In the genomic region with DNA sequence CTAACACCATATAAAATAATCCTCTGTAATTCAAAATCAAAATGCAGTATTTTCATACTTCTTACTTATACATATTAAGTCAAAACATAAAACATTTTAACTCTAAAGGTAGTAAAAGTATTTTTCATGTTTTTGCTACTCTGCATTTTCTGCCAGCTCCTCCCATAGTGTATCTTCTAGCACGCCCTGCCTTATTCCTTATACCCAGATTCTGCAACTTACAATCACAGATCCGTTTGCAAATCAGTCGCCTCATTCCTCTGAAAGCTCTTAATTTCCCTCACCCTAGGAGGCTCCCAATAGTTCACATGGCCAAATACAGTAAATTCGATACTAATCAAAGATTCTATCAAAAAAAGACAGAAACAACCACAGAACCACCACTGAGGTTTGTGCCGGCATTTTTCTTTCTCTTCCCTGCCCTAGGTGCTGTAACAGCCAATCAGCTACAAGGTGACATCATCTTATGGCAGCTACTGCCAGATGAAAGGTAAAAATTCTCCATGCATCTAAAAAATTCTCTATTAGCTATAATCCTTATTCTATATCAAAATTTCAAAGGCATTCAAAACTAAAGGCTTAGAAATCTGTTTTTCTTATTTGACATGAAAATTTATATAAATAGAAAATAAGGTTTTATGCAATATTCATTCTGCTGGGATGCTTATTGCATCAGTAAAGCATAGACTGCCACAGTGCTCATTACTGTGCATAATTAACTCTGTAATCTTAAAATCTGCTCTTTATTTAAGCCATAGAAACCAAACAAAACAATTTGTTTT, we compare ENCODE assay signal across 9 cellular contexts.
A peak's percentile ranks its signal among the peaks of the same experiment; 100 is the strongest.
DNase-seq lines count a peak whose midpoint lies in the region; ATAC-seq, FAIRE-seq and TF ChIP-seq lines count a peak whose summit lies in the region.
"Had no signal": no experiment of that assay in that cellular context is flagged by ENCODE, and none has a peak within 500 bp of the region (broad histone marks: within the 10 kb centered on the region; RNA-seq: fewer than 3 reads in every experiment).

No MANE protein-coding gene starts in this region.

- peaks cover 5% of the 10 kb centered on the region for H3K36me3 Mint-ChIP-seq in central memory CD8-positive, alpha-beta T cell (ENCODE audit: insufficient read depth)

- H3K36me3 ChIP-seq in Panc1 (ENCODE audit: control insufficient read depth, insufficient read depth, low read length) = no peaks in the 10 kb centered on the region
- H3K36me3 ChIP-seq: neutrophil had no signal

- peak overlapping the region; percentile 6 for H3K4me3 Mint-ChIP-seq in central memory CD8-positive, alpha-beta T cell

- POLR2A ChIA-PET in Panc1 (lab: Charles Lee) = no interaction called here

- peaks cover 16% of the 10 kb centered on the region for H3K4me1 Mint-ChIP-seq in central memory CD8-positive, alpha-beta T cell

- TF ChIP-seq POLR2A in H54 (IDR thresholded peaks at IDR 0.05; ENCODE audit: low read depth, low read length) = no peak

- peak overlapping the region; percentile 40 for H3K27ac Mint-ChIP-seq in central memory CD8-positive, alpha-beta T cell (ENCODE audit: low read depth)

- DNase-seq in H54 (ENCODE audit: insufficient read length, low spot score) (no peak), Panc1 (ENCODE audit: low read depth, low spot score) (no peak), left lobe of liver (ENCODE audit: low spot score) (no peak), superior temporal gyrus (ENCODE audit: extremely low spot score) (peak; percentile 83), activated gamma-delta T cell (lab: John Stamatoyannopoulos, UW) (no peak), Kasumi-1 (lab: John Stamatoyannopoulos, UW) (no peak)
- DNase-seq in central memory CD8-positive, alpha-beta T cell (ENCODE audit: low spot score in 2 of 2) = no peak

- CTCF ChIA-PET in Panc1 (lab: Charles Lee) = no interaction called here

- no peaks in the 10 kb centered on the region for H3K4me1 ChIP-seq in Panc1 (ENCODE audit: control insufficient read depth, insufficient read depth, low read length)

- BruUV-seq in Panc1 (replicated peaks; lab: Mats Ljungman, UMichigan) = no TSS peak

- TF ChIP-seq CTCF in Panc1 (IDR thresholded peaks at IDR 0.05) = no peak

- H3K4me3 ChIP-seq in Panc1 (ENCODE audit: low read depth in 2 of 2, low read length in 2 of 2) = peak overlapping the region; percentile 7 to 25; a peak in 3 of 4 replicates

- peak; percentile 86 for FAIRE-seq in H54 (lab: Jason Lieb, UNC)

- H3K9me3 ChIP-seq in Panc1 (ENCODE audit: control insufficient read depth, insufficient read depth, low read depth, low read length) = no peaks in the 10 kb centered on the region
- H3K9me3 ChIP-seq: neutrophil had no signal

- H3K27me3 Mint-ChIP-seq in central memory CD8-positive, alpha-beta T cell = no peaks in the 10 kb centered on the region

- H3K27me3 ChIP-seq in Panc1 (ENCODE audit: control insufficient read depth, insufficient read depth, low read length) = no peaks in the 10 kb centered on the region
- H3K27me3 ChIP-seq: neutrophil had no signal

- no peaks in the 10 kb centered on the region for H3K9me3 Mint-ChIP-seq in central memory CD8-positive, alpha-beta T cell

- in situ Hi-C loops in Panc1 (cut with HindIII; ENCODE audit: low pct_unique_long_range_greater_than_20kb, low sequenced_read_pairs) = no loop called here

- intact Hi-C loops in Panc1 (cut with micrococcal nuclease; ENCODE audit: unreplicated experiment) = no loop called here

- ATAC-seq in Panc1 (no peak), left lobe of liver (peak; percentile 36), GM19324 (IDR thresholded peaks at IDR 0.05; ENCODE audit: low FRiP score, unreplicated experiment) (no peak)
- ATAC-seq in central memory CD8-positive, alpha-beta T cell (replicated peaks; ENCODE audit: extremely low read depth, poor library complexity, severe bottlenecking) = peak; percentile 82

- no peak overlapping the region for H3K27ac ChIP-seq in Panc1 (ENCODE audit: low read length)
- H3K27ac ChIP-seq: neutrophil had no signal

Comparison
In these comparisons a context has a peak if more than half of its experiments do, and no peak if none do; other contexts are left out.
1. ATAC-seq: peak in central memory CD8-positive, alpha-beta T cell (single experiment) and left lobe of liver (single experiment); none in Panc1 (single experiment) and GM19324 (single experiment).